In the genomic region with DNA sequence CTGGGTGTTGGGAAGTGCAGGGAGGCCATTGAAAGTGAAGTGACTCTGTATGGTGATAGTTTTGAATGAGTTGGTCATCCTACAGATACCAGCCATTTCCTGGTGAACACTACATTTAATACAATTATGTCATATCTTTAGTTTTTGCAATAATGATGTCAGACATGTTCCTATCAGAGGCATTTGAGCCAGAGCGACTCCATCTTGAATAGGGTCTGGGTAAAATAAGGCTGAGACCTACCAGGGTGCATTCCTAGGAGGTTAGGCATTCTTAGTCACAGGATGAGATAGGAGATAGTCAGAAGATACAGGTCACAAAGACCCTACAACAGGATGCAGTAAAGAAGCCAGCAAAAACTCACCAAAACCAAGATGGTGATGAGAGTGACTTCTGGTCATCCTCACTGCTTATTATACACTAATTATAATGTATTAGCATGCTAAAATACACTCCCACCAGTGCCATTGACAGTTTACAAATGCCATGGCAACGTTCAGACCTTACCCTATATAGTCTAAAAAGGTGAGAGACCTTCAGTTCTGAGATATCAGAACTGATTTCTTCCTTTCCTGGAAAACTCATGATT, we compare ENCODE assay signal across 3 cellular contexts.
TF ChIP-seq lines count a peak whose summit lies in the region.

No MANE protein-coding gene starts in this region.

TF ChIP-seq in HepG2, 621 proteins besides CTCF, POLR2A, EP300 and RAD21 (continues in another document):
- TF ChIP-seq, protein P1, sequence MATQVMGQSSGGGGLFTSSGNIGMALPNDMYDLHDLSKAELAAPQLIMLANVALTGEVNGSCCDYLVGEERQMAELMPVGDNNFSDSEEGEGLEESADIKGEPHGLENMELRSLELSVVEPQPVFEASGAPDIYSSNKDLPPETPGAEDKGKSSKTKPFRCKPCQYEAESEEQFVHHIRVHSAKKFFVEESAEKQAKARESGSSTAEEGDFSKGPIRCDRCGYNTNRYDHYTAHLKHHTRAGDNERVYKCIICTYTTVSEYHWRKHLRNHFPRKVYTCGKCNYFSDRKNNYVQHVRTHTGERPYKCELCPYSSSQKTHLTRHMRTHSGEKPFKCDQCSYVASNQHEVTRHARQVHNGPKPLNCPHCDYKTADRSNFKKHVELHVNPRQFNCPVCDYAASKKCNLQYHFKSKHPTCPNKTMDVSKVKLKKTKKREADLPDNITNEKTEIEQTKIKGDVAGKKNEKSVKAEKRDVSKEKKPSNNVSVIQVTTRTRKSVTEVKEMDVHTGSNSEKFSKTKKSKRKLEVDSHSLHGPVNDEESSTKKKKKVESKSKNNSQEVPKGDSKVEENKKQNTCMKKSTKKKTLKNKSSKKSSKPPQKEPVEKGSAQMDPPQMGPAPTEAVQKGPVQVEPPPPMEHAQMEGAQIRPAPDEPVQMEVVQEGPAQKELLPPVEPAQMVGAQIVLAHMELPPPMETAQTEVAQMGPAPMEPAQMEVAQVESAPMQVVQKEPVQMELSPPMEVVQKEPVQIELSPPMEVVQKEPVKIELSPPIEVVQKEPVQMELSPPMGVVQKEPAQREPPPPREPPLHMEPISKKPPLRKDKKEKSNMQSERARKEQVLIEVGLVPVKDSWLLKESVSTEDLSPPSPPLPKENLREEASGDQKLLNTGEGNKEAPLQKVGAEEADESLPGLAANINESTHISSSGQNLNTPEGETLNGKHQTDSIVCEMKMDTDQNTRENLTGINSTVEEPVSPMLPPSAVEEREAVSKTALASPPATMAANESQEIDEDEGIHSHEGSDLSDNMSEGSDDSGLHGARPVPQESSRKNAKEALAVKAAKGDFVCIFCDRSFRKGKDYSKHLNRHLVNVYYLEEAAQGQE (IDR thresholded peaks at IDR 0.05; ENCODE audit: borderline replicate concordance in 1 of 2, low read depth in 1 of 2, low read length in 2 of 2): no peak
- TF ChIP-seq ZNF124 (CRISPR knock-in tag; IDR thresholded peaks at IDR 0.05) (no peak), ZNF761 (CRISPR knock-in tag; conservative IDR thresholded peaks at IDR 0.05) (no peak), SRF (IDR thresholded peaks at IDR 0.05; ENCODE audit: low read depth, low read length) (no peak), ZNF101 (CRISPR knock-in tag; IDR thresholded peaks at IDR 0.05; ENCODE audit: borderline replicate concordance, low read depth) (no peak), SAP130 (CRISPR knock-in tag; IDR thresholded peaks at IDR 0.05; ENCODE audit: low read depth) (no peak), KDM4B (CRISPR knock-in tag; IDR thresholded peaks at IDR 0.05) (no peak), NFYB (CRISPR knock-in tag; IDR thresholded peaks at IDR 0.05) (no peak)
- TF ChIP-seq, protein P2, sequence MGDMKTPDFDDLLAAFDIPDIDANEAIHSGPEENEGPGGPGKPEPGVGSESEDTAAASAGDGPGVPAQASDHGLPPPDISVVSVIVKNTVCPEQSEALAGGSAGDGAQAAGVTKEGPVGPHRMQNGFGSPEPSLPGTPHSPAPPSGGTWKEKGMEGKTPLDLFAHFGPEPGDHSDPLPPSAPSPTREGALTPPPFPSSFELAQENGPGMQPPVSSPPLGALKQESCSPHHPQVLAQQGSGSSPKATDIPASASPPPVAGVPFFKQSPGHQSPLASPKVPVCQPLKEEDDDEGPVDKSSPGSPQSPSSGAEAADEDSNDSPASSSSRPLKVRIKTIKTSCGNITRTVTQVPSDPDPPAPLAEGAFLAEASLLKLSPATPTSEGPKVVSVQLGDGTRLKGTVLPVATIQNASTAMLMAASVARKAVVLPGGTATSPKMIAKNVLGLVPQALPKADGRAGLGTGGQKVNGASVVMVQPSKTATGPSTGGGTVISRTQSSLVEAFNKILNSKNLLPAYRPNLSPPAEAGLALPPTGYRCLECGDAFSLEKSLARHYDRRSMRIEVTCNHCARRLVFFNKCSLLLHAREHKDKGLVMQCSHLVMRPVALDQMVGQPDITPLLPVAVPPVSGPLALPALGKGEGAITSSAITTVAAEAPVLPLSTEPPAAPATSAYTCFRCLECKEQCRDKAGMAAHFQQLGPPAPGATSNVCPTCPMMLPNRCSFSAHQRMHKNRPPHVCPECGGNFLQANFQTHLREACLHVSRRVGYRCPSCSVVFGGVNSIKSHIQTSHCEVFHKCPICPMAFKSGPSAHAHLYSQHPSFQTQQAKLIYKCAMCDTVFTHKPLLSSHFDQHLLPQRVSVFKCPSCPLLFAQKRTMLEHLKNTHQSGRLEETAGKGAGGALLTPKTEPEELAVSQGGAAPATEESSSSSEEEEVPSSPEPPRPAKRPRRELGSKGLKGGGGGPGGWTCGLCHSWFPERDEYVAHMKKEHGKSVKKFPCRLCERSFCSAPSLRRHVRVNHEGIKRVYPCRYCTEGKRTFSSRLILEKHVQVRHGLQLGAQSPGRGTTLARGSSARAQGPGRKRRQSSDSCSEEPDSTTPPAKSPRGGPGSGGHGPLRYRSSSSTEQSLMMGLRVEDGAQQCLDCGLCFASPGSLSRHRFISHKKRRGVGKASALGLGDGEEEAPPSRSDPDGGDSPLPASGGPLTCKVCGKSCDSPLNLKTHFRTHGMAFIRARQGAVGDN (CRISPR knock-in tag; IDR thresholded peaks at IDR 0.05): no peak

TF ChIP-seq in endothelial cell of umbilical vein, 7 proteins besides CTCF, POLR2A, EP300 and RAD21:
- TF ChIP-seq JUN (IDR thresholded peaks at IDR 0.05; ENCODE audit: borderline replicate concordance, insufficient read depth, insufficient read length, low read depth): no peak
- peak; percentile 25 for TF ChIP-seq GATA2 (IDR thresholded peaks at IDR 0.05; ENCODE audit: insufficient read depth, insufficient read length, low read depth, low read length)
TF ChIP-seq in endothelial cell of umbilical vein: peak in this region for 1.

TF ChIP-seq in GM12891, 5 proteins besides CTCF, POLR2A, EP300 and RAD21:
- TF ChIP-seq POU2F2 (IDR thresholded peaks at IDR 0.05; ENCODE audit: low read depth, low read length) (no peak), POLR2AphosphoS5 (IDR thresholded peaks at IDR 0.05; ENCODE audit: low read depth, low read length) (no peak), SPI1 (IDR thresholded peaks at IDR 0.05; ENCODE audit: low read depth, low read length) (no peak), TAF1 (IDR thresholded peaks at IDR 0.05; ENCODE audit: low read depth, low read length) (no peak), PAX5 (IDR thresholded peaks at IDR 0.05; ENCODE audit: insufficient read depth, low read length, severe bottlenecking) (no peak)
